14 cellular contexts compared by ENCODE assay signal in genomic region chr3:148974726-148975125, GRCh38. TPM values are rescaled to one million over a fixed set of nuclear protein-coding genes. Genes with fewer than 3 reads are reported as not detected.
DNase-seq lines count a peak whose midpoint lies in the region; ATAC-seq and TF ChIP-seq lines count a peak whose summit lies in the region.
"Had no signal": no experiment of that assay in that cellular context is flagged by ENCODE, and none has a peak within 500 bp of the region (broad histone marks: within the 10 kb centered on the region; RNA-seq: fewer than 3 reads in every experiment).

No MANE protein-coding gene starts in this region.

- ATAC-seq in heart right ventricle (no peak), HG03521 (IDR thresholded peaks at IDR 0.05; ENCODE audit: unreplicated experiment) (peak; percentile 48)

- H3K4me3 ChIP-seq in heart right ventricle (peak overlapping the region in 6 of 10 donors; percentile 1 to 25 (median 18)), fibroblast of the aortic adventitia (ENCODE audit: low read depth, low read length) (peak overlapping the region; percentile 38), uterus (no peak overlapping the region), stomach (no peak overlapping the region)
- H3K4me3 ChIP-seq: tibial nerve had no signal

- TF ChIP-seq CTCF in heart right ventricle (IDR thresholded peaks at IDR 0.05) (no peak), fibroblast of the aortic adventitia (IDR thresholded peaks at IDR 0.05; ENCODE audit: insufficient read depth, low read length) (no peak), uterus (IDR thresholded peaks at IDR 0.05) (no peak), stomach (IDR thresholded peaks at IDR 0.05) (no peak)

- H3K27me3 ChIP-seq in heart right ventricle: no peaks in the 10 kb centered on the region
- H3K27me3 ChIP-seq in uterus: no peaks in the 10 kb centered on the region
- H3K27me3 ChIP-seq in stomach: no peaks in the 10 kb centered on the region
- H3K27me3 ChIP-seq: tibial nerve had no signal

- WGBS in heart right ventricle, 2 donors: 76 to 83% methylated on average over 2 of the region's 2 CpGs
- WGBS in stomach, 5 donors: 82 to 88% (median 85%) methylated on average over 2 of the region's 2 CpGs

- TF ChIP-seq POLR2A in uterus (IDR thresholded peaks at IDR 0.05): no peak
- no peak for TF ChIP-seq POLR2A in stomach (IDR thresholded peaks at IDR 0.05)

- H3K4me1 ChIP-seq in heart right ventricle (peaks cover 0 to 25% (median 15%) of the 10 kb centered on the region in 9 donors), uterus (peaks cover 0 to 9% of the 10 kb centered on the region in 2 donors), stomach (peaks cover 0 to 6% (median 2%) of the 10 kb centered on the region in 4 donors)

- no peak for TF ChIP-seq EP300 in stomach (IDR thresholded peaks at IDR 0.05)

- no peaks in the 10 kb centered on the region for H3K36me3 ChIP-seq in heart right ventricle
- H3K36me3 ChIP-seq in uterus: no peaks in the 10 kb centered on the region
- H3K36me3 ChIP-seq in stomach: no peaks in the 10 kb centered on the region
- H3K36me3 ChIP-seq: tibial nerve had no signal

- no peak for DNase-seq in heart right ventricle
- no peak for DNase-seq in cardiac septum (ENCODE audit: low spot score)
- DNase-seq in fibroblast of the aortic adventitia (ENCODE audit: low read depth): peak; percentile 47
- DNase-seq in uterus: no peak
- no peak for DNase-seq in stomach
- DNase-seq in NK-92 (lab: John Stamatoyannopoulos, UW; ENCODE audit: unreplicated experiment): no peak
- no peak for DNase-seq in dedifferentiated amniotic fluid mesenchymal stem cell (ENCODE audit: extremely low spot score)
- DNase-seq: anterior cingulate cortex, GDM1, NCI-H510A treated with DMSO at 0.1 percent for 48 hours, nephron progenitor cell, SW 1271 had no signal

- H3K27ac ChIP-seq in heart right ventricle (peak overlapping the region; percentile 38 to 84 (median 74)), uterus (peak overlapping the region; percentile 13 to 69), stomach (peak overlapping the region in 2 of 5 donors; percentile 40 to 69)

- intact Hi-C loops in heart right ventricle (cut with DNase I): loop anchor here in 1 of 10 donors (5.0 kb wide), 1 partner anchor 43 kb away; no protein-coding TSS in a partner anchor
- intact Hi-C loops in cardiac septum (cut with DNase I): no loop called here
- intact Hi-C loops in uterus (cut with DNase I; ENCODE audit: low total_unique reads): no loop called here
- intact Hi-C loops in stomach (cut with DNase I; ENCODE audit: low total_unique reads): no loop called here

- H3K9me3 ChIP-seq in heart right ventricle: no peaks in the 10 kb centered on the region
- H3K9me3 ChIP-seq in uterus: no peaks in the 10 kb centered on the region
- H3K9me3 ChIP-seq in stomach: no peaks in the 10 kb centered on the region
- H3K9me3 ChIP-seq: tibial nerve had no signal

RNA-seq across cellular contexts. Expression of gene GYG1, which starts 16.6 kb away (rescaled TPM):
- total RNA-seq in heart right ventricle (100 to 1,000 TPM; 126 to 210 (median 157) TPM), cardiac septum (123 TPM), fibroblast of the aortic adventitia (ENCODE audit: low replicate concordance) (15.0 and 53.4 TPM in 2 replicates), uterus (100 to 1,000 TPM in 1 of 4 donors, 10 to 100 TPM in 3; 37.4 to 122 (median 64.2) TPM), stomach (100 to 1,000 TPM in 1 of 5 donors, 10 to 100 TPM in 3, 1 to 10 TPM in 1; 4.9 to 169 (median 32.1) TPM)
- polyA plus RNA-seq in heart right ventricle (100 to 1,000 TPM in 1 of 2 donors, 10 to 100 TPM in 1; 56.5 to 156 TPM), stomach (10 to 100 TPM; 36.5 to 56.5 (median 39.7) TPM)

Comparison
In these comparisons a context has a peak if more than half of its experiments do, and no peak if none do; other contexts are left out.
1. H3K4me3 ChIP-seq: peak in heart right ventricle (6 of 10) and fibroblast of the aortic adventitia (single experiment); none in uterus (0 of 2) and stomach (0 of 4).